Comparison of ENCODE assay signal across 13 cellular contexts in the genomic region with DNA sequence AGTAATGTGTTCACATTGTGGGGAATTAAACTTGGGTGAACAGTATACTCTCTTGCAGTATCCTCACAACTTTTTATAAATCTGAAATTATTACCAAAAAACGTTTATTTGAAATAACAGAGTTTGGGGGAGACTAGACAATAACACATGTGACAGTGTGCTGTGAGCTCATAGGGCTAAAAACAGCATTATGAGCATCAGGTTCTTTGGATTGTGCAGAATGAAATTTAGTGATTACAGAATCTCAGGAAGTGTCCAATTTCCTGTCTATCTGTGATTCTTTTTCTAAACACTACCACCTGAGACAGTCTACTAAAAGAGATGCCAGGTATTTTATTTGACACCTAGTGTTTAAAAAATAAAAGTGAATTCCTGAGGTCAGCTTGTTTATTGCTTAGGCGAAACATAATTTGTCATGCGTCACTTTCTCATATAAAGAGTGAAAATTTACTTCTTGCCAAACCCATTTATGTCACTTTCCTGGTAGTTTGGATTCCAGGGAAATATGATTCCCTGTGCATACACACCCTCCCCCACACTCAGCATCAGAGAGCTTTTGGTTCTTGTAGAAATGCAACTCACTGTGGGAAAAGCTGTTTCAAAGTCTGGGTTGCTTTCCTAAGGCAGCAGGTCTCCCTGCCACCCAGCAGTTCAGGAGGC.
DNase-seq lines count a peak whose midpoint lies in the region; ATAC-seq and TF ChIP-seq lines count a peak whose summit lies in the region.
"Had no signal": no experiment of that assay in that cellular context is flagged by ENCODE, and none has a peak within 500 bp of the region (broad histone marks: within the 10 kb centered on the region; RNA-seq: fewer than 3 reads in every experiment).

No MANE protein-coding gene starts in this region.

- TF ChIP-seq CTCF in RWPE2 (IDR thresholded peaks at IDR 0.05; ENCODE audit: poor library complexity, severe bottlenecking) (no peak), fibroblast of the aortic adventitia (IDR thresholded peaks at IDR 0.05; ENCODE audit: insufficient read depth, low read length) (no peak)

- H3K9me3 ChIP-seq in RWPE2 (ENCODE audit: severe bottlenecking), result no peaks in the 10 kb centered on the region

- peaks cover 36% of the 10 kb centered on the region for H3K4me1 ChIP-seq in RWPE2 (ENCODE audit: insufficient read depth, poor library complexity, severe bottlenecking)

- H3K4me3 ChIP-seq in RWPE2 (ENCODE audit: severe bottlenecking) (no peak overlapping the region), fibroblast of the aortic adventitia (ENCODE audit: low read depth, low read length) (no peak overlapping the region)

- ATAC-seq in RWPE2 (ENCODE audit: low read depth), result peak; percentile 49
- ATAC-seq in GM19395 (IDR thresholded peaks at IDR 0.05; ENCODE audit: unreplicated experiment), result no peak
- ATAC-seq in HG02885 (IDR thresholded peaks at IDR 0.05; ENCODE audit: poor library complexity, unreplicated experiment), result no peak
- ATAC-seq: stimulated activated naive B cell treated with anti-CD40 and anti-IgM and Interleukin-4, amounts not matched to agents 10 μg/mL and 1 μg/mL and 100 μg/mL, for 72 hours had no signal

- DNase-seq in DMS 273 (lab: John Stamatoyannopoulos, UW; ENCODE audit: unreplicated experiment) (peak; percentile 26), DMS 273 treated with DMSO at 0.1 percent for 48 hours (lab: John Stamatoyannopoulos, UW) (no peak), RWPE2 (ENCODE audit: low spot score) (no peak), fibroblast of the aortic adventitia (ENCODE audit: low read depth) (peak; percentile 67), renal cortical epithelial cell (ENCODE audit: low read depth) (peak; percentile 71), globus pallidus (ENCODE audit: low spot score) (no peak)
- DNase-seq: activated CD4-positive, alpha-beta T cell treated with anti-CD3 and anti-CD28 coated beads, Interleukin-2, amount 10 ng/mL, durations not matched to agents 7 days and 5 days; activated naive CD4-positive, alpha-beta T cell treated with anti-CD3 and anti-CD28 coated beads, Interleukin-2, amount 10 ng/mL, durations not matched to agents 7 days and 5 days; NK-92 treated with Interleukin-12 subunit alpha and Interleukin-12 subunit beta, amount 100 ng/mL, for 24 hours; stimulated activated naive B cell treated with anti-CD40 and anti-IgM and Interleukin-4, amounts not matched to agents 10 μg/mL and 1 μg/mL and 100 μg/mL, for 72 hours had no signal

- no peak overlapping the region for H3K27ac ChIP-seq in RWPE2 (ENCODE audit: poor library complexity, severe bottlenecking)
- H3K27ac ChIP-seq: 22Rv1 had no signal

- H3K36me3 ChIP-seq in RWPE2 (ENCODE audit: low read depth), result no peaks in the 10 kb centered on the region

- no peaks in the 10 kb centered on the region for H3K27me3 ChIP-seq in RWPE2 (ENCODE audit: insufficient read depth, poor library complexity, severe bottlenecking)

Comparison
In these comparisons a context has a peak if more than half of its experiments do, and no peak if none do; other contexts are left out.
1. DNase-seq: peak in DMS 273 (single experiment), fibroblast of the aortic adventitia (single experiment) and renal cortical epithelial cell (single experiment); none in DMS 273 treated with DMSO at 0.1 percent for 48 hours (single experiment), RWPE2 (single experiment) and globus pallidus (single experiment).